7 cellular contexts compared by ENCODE assay signal in the genomic region with DNA sequence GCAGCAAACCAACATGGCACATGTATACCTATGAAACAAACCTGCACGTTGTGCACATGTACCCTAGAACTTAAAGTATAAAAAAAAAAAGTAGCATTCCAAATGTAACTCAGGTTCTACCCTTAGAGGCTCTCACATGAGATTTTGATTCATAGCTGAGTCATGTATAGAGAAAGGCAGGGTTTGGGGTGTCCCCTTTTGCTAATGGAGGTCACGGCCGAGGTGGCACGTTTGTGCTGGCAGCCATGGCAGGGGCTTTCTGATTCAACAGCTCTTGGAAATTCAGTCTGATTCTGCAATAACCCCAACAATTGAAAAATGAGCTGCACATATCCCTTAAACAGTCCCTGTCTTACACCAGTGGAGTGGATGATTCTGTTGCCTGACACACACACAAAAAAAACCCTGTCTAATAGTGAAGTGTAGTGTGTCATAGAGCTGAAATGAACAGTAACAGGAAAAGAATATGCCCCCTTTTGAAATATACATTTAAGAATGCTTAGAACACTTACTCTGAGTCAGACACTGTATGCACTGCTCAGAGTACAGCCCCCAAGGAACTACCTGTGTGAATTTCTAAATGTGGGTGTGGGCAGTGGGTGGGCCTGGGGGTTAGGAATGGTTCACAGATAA.
DNase-seq lines count a peak whose midpoint lies in the region; ATAC-seq lines count a peak whose summit lies in the region.

No MANE protein-coding gene starts in this region.

- H3K27ac Mint-ChIP-seq in activated T-cell treated with anti-CD3 and anti-CD28 coated beads, Interleukin-2, amount 50 U/mL, for 24 hours, result peak overlapping the region; percentile 88

- no peaks in the 10 kb centered on the region for H3K9me3 Mint-ChIP-seq in activated T-cell treated with anti-CD3 and anti-CD28 coated beads, Interleukin-2, amount 50 U/mL, for 24 hours

- H3K4me1 Mint-ChIP-seq in activated T-cell treated with anti-CD3 and anti-CD28 coated beads, Interleukin-2, amount 50 U/mL, for 24 hours (ENCODE audit: low read depth), result peaks cover 54% of the 10 kb centered on the region

- ATAC-seq in GM19468 (IDR thresholded peaks at IDR 0.05; ENCODE audit: extremely low read depth, unreplicated experiment) (peak; percentile 75), HG03159 (IDR thresholded peaks at IDR 0.05; ENCODE audit: unreplicated experiment) (peak; percentile 71)

- H3K36me3 Mint-ChIP-seq in activated T-cell treated with anti-CD3 and anti-CD28 coated beads, Interleukin-2, amount 50 U/mL, for 24 hours (ENCODE audit: low read depth), result no peaks in the 10 kb centered on the region

- H3K4me3 Mint-ChIP-seq in activated T-cell treated with anti-CD3 and anti-CD28 coated beads, Interleukin-2, amount 50 U/mL, for 24 hours, result peak overlapping the region; percentile 27

- DNase-seq in activated T-cell treated with anti-CD3 and anti-CD28 coated beads, Interleukin-2, amount 50 U/mL, for 24 hours, result peak; percentile 63
- DNase-seq in stimulated activated CD8-positive, alpha-beta memory T cell treated with anti-CD3 and anti-CD28 coated beads, Interleukin-7, amount 100 ng/mL, for 4 hours (ENCODE audit: low read depth in 2 of 2), result peak; percentile 22 to 54
- DNase-seq in NCI-H748 treated with DMSO at 0.1 percent for 48 hours (lab: John Stamatoyannopoulos, UW), result no peak
- no peak for DNase-seq in NCI-H2107 (lab: John Stamatoyannopoulos, UW)
- DNase-seq in SHP77 treated with DMSO at 0.1 percent for 48 hours (lab: John Stamatoyannopoulos, UW), result no peak

- no peaks in the 10 kb centered on the region for H3K27me3 Mint-ChIP-seq in activated T-cell treated with anti-CD3 and anti-CD28 coated beads, Interleukin-2, amount 50 U/mL, for 24 hours

Comparison
In these comparisons a context has a peak if more than half of its experiments do, and no peak if none do; other contexts are left out.
1. DNase-seq: peak in activated T-cell treated with anti-CD3 and anti-CD28 coated beads, Interleukin-2, amount 50 U/mL, for 24 hours (single experiment) and stimulated activated CD8-positive, alpha-beta memory T cell treated with anti-CD3 and anti-CD28 coated beads, Interleukin-7, amount 100 ng/mL, for 4 hours (2 of 2); none in NCI-H748 treated with DMSO at 0.1 percent for 48 hours (single experiment), NCI-H2107 (single experiment) and SHP77 treated with DMSO at 0.1 percent for 48 hours (single experiment).